22 cellular contexts compared by ENCODE assay signal in the genomic region with DNA sequence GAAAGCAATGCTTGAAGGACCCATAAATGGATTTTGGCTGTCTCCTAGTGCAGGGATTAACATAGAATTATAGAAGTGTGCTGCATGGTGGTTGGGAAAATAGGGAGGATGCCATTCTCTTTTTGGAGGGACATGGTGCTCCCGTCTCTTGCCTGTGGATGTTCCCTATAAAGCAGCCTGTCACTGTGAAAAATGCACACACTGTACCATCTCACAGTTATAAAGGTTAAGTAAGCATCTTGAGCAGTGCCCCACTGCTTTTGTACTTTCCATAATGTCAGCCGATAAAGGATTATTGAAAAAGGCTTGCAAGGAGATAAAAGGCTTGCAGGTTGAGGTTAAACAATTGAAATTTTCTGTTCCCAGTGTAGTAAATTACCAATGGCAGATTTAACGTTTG.
"Had no signal": no experiment of that assay in that cellular context is flagged by ENCODE, and none has a peak within 500 bp of the region (broad histone marks: within the 10 kb centered on the region; RNA-seq: fewer than 3 reads in every experiment).

No MANE protein-coding gene starts in this region.

- H3K27ac Mint-ChIP-seq: naive B cell; stimulated activated naive B cell treated with anti-CD40 and anti-IgM and Interleukin-4, amounts not matched to agents 10 μg/mL and 1 μg/mL and 100 μg/mL, for 72 hours; stimulated activated naive CD8-positive, alpha-beta T cell treated with anti-CD3 and anti-CD28 coated beads, Interleukin-15, amount 100 ng/mL, for 72 hours had no signal

- H3K27me3 ChIP-seq: colonic mucosa, hepatocyte, neutrophil, right atrium auricular region, sigmoid colon, testis, tibial nerve had no signal

- H3K4me3 ChIP-seq: colonic mucosa, hepatocyte, lung, right atrium auricular region, sigmoid colon, skin epidermis, testis, tibial nerve had no signal

- H3K9me3 Mint-ChIP-seq: naive B cell; stimulated activated naive B cell treated with anti-CD40 and anti-IgM and Interleukin-4, amounts not matched to agents 10 μg/mL and 1 μg/mL and 100 μg/mL, for 72 hours; stimulated activated naive CD8-positive, alpha-beta T cell treated with anti-CD3 and anti-CD28 coated beads, Interleukin-15, amount 100 ng/mL, for 72 hours had no signal

- FAIRE-seq: endothelial cell of umbilical vein had no signal

- H3K9me3 ChIP-seq: colonic mucosa, neutrophil, right atrium auricular region, sigmoid colon, testis, tibial nerve had no signal

- H3K36me3 ChIP-seq: colonic mucosa, neutrophil, right atrium auricular region, sigmoid colon, tibial nerve had no signal

- H3K4me3 Mint-ChIP-seq: stimulated activated naive B cell treated with anti-CD40 and anti-IgM and Interleukin-4, amounts not matched to agents 10 μg/mL and 1 μg/mL and 100 μg/mL, for 72 hours; stimulated activated naive CD8-positive, alpha-beta T cell treated with anti-CD3 and anti-CD28 coated beads, Interleukin-15, amount 100 ng/mL, for 72 hours had no signal

- H2AFZ ChIP-seq: hepatocyte had no signal

- H3K36me3 Mint-ChIP-seq: stimulated activated naive B cell treated with anti-CD40 and anti-IgM and Interleukin-4, amounts not matched to agents 10 μg/mL and 1 μg/mL and 100 μg/mL, for 72 hours had no signal

- H3K27me3 Mint-ChIP-seq: naive B cell; stimulated activated naive B cell treated with anti-CD40 and anti-IgM and Interleukin-4, amounts not matched to agents 10 μg/mL and 1 μg/mL and 100 μg/mL, for 72 hours had no signal

- ATAC-seq: foreskin keratinocyte; left colon; left ventricle myocardium superior; stimulated activated naive B cell treated with anti-CD40 and anti-IgM and Interleukin-4, amounts not matched to agents 10 μg/mL and 1 μg/mL and 100 μg/mL, for 72 hours; stimulated activated naive CD8-positive, alpha-beta T cell treated with anti-CD3 and anti-CD28 coated beads, Interleukin-15, amount 100 ng/mL, for 72 hours had no signal

- H3K27ac ChIP-seq: colonic mucosa, foreskin keratinocyte, hepatocyte, neutrophil, right atrium auricular region, skin epidermis, testis, tibial nerve had no signal

- H3K4me1 Mint-ChIP-seq: stimulated activated naive CD8-positive, alpha-beta T cell treated with anti-CD3 and anti-CD28 coated beads, Interleukin-15, amount 100 ng/mL, for 72 hours had no signal

- DNase-seq: colonic mucosa; dermis blood vessel endothelial cell; erythroblast; foreskin keratinocyte; head of caudate nucleus; left colon; left ventricle myocardium superior; mesenchymal stem cell; naive B cell; sigmoid colon; stimulated activated CD4-positive, alpha-beta T cell treated with anti-CD3 and anti-CD28 coated beads, Interleukin-2, amount 100 ng/mL, for 24 hours; stimulated activated CD4-positive, alpha-beta T cell treated with anti-CD3 and anti-CD28 coated beads, Interleukin-4, amount 100 ng/mL, for 4 hours; stimulated activated naive B cell treated with anti-CD40 and anti-IgM and Interleukin-4, amounts not matched to agents 10 μg/mL and 1 μg/mL and 100 μg/mL, for 72 hours; stimulated activated naive CD8-positive, alpha-beta T cell treated with anti-CD3 and anti-CD28 coated beads, Interleukin-15, amount 100 ng/mL, for 72 hours; testis had no signal

- H3K4me2 ChIP-seq: hepatocyte had no signal

- H3K4me1 ChIP-seq: colonic mucosa, foreskin keratinocyte, testis had no signal
